15 cellular contexts compared by ENCODE assay signal in the genomic region with DNA sequence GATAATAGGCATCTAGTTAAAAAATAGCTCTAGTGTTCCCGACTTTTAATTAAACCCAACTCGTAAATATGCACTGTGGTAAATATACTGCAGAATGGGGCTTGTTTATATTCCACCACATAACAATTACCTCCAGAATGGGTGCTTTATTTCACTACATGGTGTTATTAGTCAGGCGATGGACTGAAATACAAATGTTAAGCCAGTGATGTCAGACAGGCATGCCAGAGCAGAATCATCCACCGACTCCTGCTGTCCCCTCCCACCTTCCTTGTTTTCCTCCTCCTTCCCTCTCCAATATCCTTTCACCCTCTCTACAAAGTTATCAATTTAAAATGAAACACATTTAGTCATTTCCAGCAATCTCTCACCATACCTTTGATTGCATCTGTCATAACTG.
DNase-seq lines count a peak whose midpoint lies in the region; ATAC-seq and TF ChIP-seq lines count a peak whose summit lies in the region.
"Had no signal": no experiment of that assay in that cellular context is flagged by ENCODE, and none has a peak within 500 bp of the region (broad histone marks: within the 10 kb centered on the region; RNA-seq: fewer than 3 reads in every experiment).

No MANE protein-coding gene starts in this region.

- H3K4me1 Mint-ChIP-seq in HFFc6 (ENCODE audit: low read depth) (peaks cover 57% of the 10 kb centered on the region), mesothelial cell of epicardium (peaks cover 57% of the 10 kb centered on the region)
- H3K4me1 Mint-ChIP-seq: CD8-positive, alpha-beta memory T cell had no signal

- H3K27ac Mint-ChIP-seq in HFFc6, result no peak overlapping the region
- peak overlapping the region; percentile 11 for H3K27ac Mint-ChIP-seq in mesothelial cell of epicardium
- H3K27ac Mint-ChIP-seq: CD8-positive, alpha-beta memory T cell; H9 had no signal

- in situ Hi-C loops in KBM-7 (cut with MboI; ENCODE audit: low pct_unique_long_range_greater_than_20kb, low sequenced_read_pairs), result no loop called here

- H3K4me3 ChIP-seq in foreskin fibroblast (ENCODE audit: low read depth in 1 of 2, low read length in 2 of 2), result no peak overlapping the region
- H3K4me3 ChIP-seq: BLaER1, K562 had no signal

- no peak for ATAC-seq in GM18520 (IDR thresholded peaks at IDR 0.05; ENCODE audit: unreplicated experiment)
- ATAC-seq: K562 had no signal

- no peaks in the 10 kb centered on the region; the same call in 1 of the 2 replicates for H3K27me3 Mint-ChIP-seq in HFFc6 (ENCODE audit: insufficient read depth)
- H3K27me3 Mint-ChIP-seq in mesothelial cell of epicardium (ENCODE audit: low read depth), result no peaks in the 10 kb centered on the region
- H3K27me3 Mint-ChIP-seq: CD8-positive, alpha-beta memory T cell had no signal

- TF ChIP-seq CTCF in HFFc6 (IDR thresholded peaks at IDR 0.05), result no peak
- TF ChIP-seq CTCF in foreskin fibroblast (IDR thresholded peaks at IDR 0.05; ENCODE audit: low read depth, low read length), result no peak
- no peak for TF ChIP-seq CTCF in mesothelial cell of epicardium (IDR thresholded peaks at IDR 0.05; ENCODE audit: unreplicated experiment)

- peaks cover 7% of the 10 kb centered on the region; the same call in 1 of the 2 replicates for H3K36me3 Mint-ChIP-seq in HFFc6 (ENCODE audit: low read depth)
- no peaks in the 10 kb centered on the region for H3K36me3 Mint-ChIP-seq in mesothelial cell of epicardium
- H3K36me3 Mint-ChIP-seq: CD8-positive, alpha-beta memory T cell had no signal

- peak; percentile 40 for DNase-seq in EH (ENCODE audit: low read depth)
- DNase-seq in HFFc6, result peak; percentile 15
- peak; percentile 44 to 74 for DNase-seq in foreskin fibroblast
- no peak for DNase-seq in mesothelial cell of epicardium (ENCODE audit: low spot score in 2 of 2, unreplicated experiment in 2 of 2)
- DNase-seq in KBM-7, result no peak
- no peak for DNase-seq in NCI-H2227 (lab: John Stamatoyannopoulos, UW; ENCODE audit: unreplicated experiment)
- DNase-seq: 8988T; AML-193; CD8-positive, alpha-beta memory T cell; DMS53; GOT3; H9 had no signal

- no peaks in the 10 kb centered on the region for H3K9me3 Mint-ChIP-seq in HFFc6
- H3K9me3 Mint-ChIP-seq in mesothelial cell of epicardium, result peaks cover 3% of the 10 kb centered on the region
- H3K9me3 Mint-ChIP-seq: H9 had no signal

- H3K4me3 Mint-ChIP-seq in HFFc6, result no peak overlapping the region
- H3K4me3 Mint-ChIP-seq in mesothelial cell of epicardium, result no peak overlapping the region
- H3K4me3 Mint-ChIP-seq: CD8-positive, alpha-beta memory T cell; H9 had no signal

Comparison
In these comparisons a context has a peak if more than half of its experiments do, and no peak if none do; other contexts are left out.
1. DNase-seq: peak in EH (single experiment), HFFc6 (single experiment) and foreskin fibroblast (2 of 2); none in mesothelial cell of epicardium (0 of 2), KBM-7 (single experiment) and NCI-H2227 (single experiment).